Comparison of ENCODE assay signal across 1 cellular context in the genomic region with DNA sequence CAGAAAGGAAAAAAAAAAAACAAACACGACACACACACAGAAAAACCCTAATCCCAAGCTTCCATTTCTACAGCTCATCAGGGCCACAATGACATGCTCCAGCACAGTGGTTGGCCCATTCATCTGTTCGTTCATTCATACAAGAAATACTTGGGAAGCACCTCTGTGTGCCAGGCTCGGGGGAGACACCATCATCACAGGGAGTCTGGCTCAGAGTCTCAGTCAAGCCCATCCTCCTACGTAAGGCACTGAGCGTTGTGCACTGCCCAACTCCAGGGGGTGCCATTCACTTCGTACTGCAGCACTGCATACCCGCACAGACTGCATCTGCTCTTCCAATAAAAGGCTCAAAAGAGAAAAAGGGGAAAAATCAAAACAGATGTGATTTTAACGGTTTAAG.
TF ChIP-seq lines count a peak whose summit lies in the region.

No MANE protein-coding gene starts in this region.

TF ChIP-seq in Ishikawa, 13 proteins besides CTCF, POLR2A, EP300 and RAD21 (continued from another document):
- TF ChIP-seq, protein P1, sequence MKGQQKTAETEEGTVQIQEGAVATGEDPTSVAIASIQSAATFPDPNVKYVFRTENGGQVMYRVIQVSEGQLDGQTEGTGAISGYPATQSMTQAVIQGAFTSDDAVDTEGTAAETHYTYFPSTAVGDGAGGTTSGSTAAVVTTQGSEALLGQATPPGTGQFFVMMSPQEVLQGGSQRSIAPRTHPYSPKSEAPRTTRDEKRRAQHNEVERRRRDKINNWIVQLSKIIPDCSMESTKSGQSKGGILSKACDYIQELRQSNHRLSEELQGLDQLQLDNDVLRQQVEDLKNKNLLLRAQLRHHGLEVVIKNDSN (IDR thresholded peaks at IDR 0.05): no peak
- TF ChIP-seq ZBTB7A (IDR thresholded peaks at IDR 0.05; ENCODE audit: low read depth) (no peak), NFIC (IDR thresholded peaks at IDR 0.05) (no peak), FOXM1 (IDR thresholded peaks at IDR 0.05; ENCODE audit: borderline replicate concordance, low read depth) (no peak)
